ENCODE assay signal across 23 cellular contexts in genomic region chr13:75829874-75830273, GRCh38.
"Had no signal": no experiment of that assay in that cellular context is flagged by ENCODE, and none has a peak within 500 bp of the region (broad histone marks: within the 10 kb centered on the region; RNA-seq: fewer than 3 reads in every experiment).

No MANE protein-coding gene starts in this region.

- H3K4me1 Mint-ChIP-seq: activated B cell treated with CpG ODN at 0.5 μM for 24 hours; activated CD4-positive, alpha-beta T cell treated with anti-CD3 and anti-CD28 coated beads for 36 hours; activated naive CD4-positive, alpha-beta T cell treated with anti-CD3 and anti-CD28 coated beads, Interleukin-2, amount 10 ng/mL, durations not matched to agents 7 days and 5 days; activated naive CD8-positive, alpha-beta T cell treated with anti-CD3 and anti-CD28 coated beads, Interleukin-2, amount 50 U/mL, for 24 hours; brain; neural progenitor cell had no signal

- ATAC-seq: activated CD4-positive, alpha-beta T cell treated with anti-CD3 and anti-CD28 coated beads for 36 hours; activated naive CD8-positive, alpha-beta T cell treated with anti-CD3 and anti-CD28 coated beads, Interleukin-2, amount 50 U/mL, for 24 hours; left lobe of liver; naive thymus-derived CD4-positive, alpha-beta T cell had no signal

- H3K27me3 ChIP-seq: neural progenitor cell, vagina had no signal

- H3K4me3 ChIP-seq: lung, neural progenitor cell, thoracic aorta, vagina had no signal

- H3K36me3 ChIP-seq: neural progenitor cell, thoracic aorta, vagina had no signal

- H3K27ac Mint-ChIP-seq: activated B cell treated with CpG ODN at 0.5 μM for 24 hours; activated CD4-positive, alpha-beta memory T cell treated with anti-CD3 and anti-CD28 coated beads for 36 hours; activated CD4-positive, alpha-beta T cell treated with anti-CD3 and anti-CD28 coated beads for 36 hours; activated naive CD4-positive, alpha-beta T cell treated with anti-CD3 and anti-CD28 coated beads, Interleukin-2, amount 10 ng/mL, durations not matched to agents 7 days and 5 days; activated naive CD8-positive, alpha-beta T cell treated with anti-CD3 and anti-CD28 coated beads, Interleukin-2, amount 50 U/mL, for 24 hours; brain; neural progenitor cell; T-helper 1 cell treated with Interleukin-12 subunit alpha and Interleukin-12 subunit beta and Interleukin-4 antibody, amounts not matched to agents 30 μg/mL and 1 μg/mL, for 36 hours had no signal

- DNase-seq: activated B cell treated with CpG ODN at 0.5 μM for 24 hours; activated CD4-positive, alpha-beta memory T cell treated with anti-CD3 and anti-CD28 coated beads for 36 hours; activated CD4-positive, alpha-beta T cell treated with anti-CD3 and anti-CD28 coated beads for 36 hours; activated effector memory CD4-positive, alpha-beta T cell treated with anti-CD3 and anti-CD28 coated beads, Interleukin-2, amount 50 U/mL, for 16 hours; activated naive CD4-positive, alpha-beta T cell treated with anti-CD3 and anti-CD28 coated beads, Interleukin-2, amount 10 ng/mL, durations not matched to agents 7 days and 5 days; activated naive CD8-positive, alpha-beta T cell treated with anti-CD3 and anti-CD28 coated beads, Interleukin-2, amount 50 U/mL, for 24 hours; anterior cingulate cortex; central memory CD4-positive, alpha-beta T cell; dermis blood vessel endothelial cell; effector CD8-positive, alpha-beta T cell; kidney; naive thymus-derived CD4-positive, alpha-beta T cell; retina; stimulated activated CD4-positive, alpha-beta T cell treated with anti-CD3 and anti-CD28 coated beads, Interleukin-4, amount 100 ng/mL, for 24 hours; stimulated activated naive CD4-positive, alpha-beta T cell treated with Interleukin-2 at 50 U/mL for 16 hours had no signal

- H3K9me3 ChIP-seq: thoracic aorta, vagina had no signal

- H3K9me3 Mint-ChIP-seq: brain, neural progenitor cell, type B pancreatic cell had no signal

- H3K4me3 Mint-ChIP-seq: activated B cell treated with CpG ODN at 0.5 μM for 24 hours; activated CD4-positive, alpha-beta memory T cell treated with anti-CD3 and anti-CD28 coated beads for 36 hours; activated CD4-positive, alpha-beta T cell treated with anti-CD3 and anti-CD28 coated beads for 36 hours; activated naive CD4-positive, alpha-beta T cell treated with anti-CD3 and anti-CD28 coated beads, Interleukin-2, amount 10 ng/mL, durations not matched to agents 7 days and 5 days; activated naive CD8-positive, alpha-beta T cell treated with anti-CD3 and anti-CD28 coated beads, Interleukin-2, amount 50 U/mL, for 24 hours; brain; naive thymus-derived CD4-positive, alpha-beta T cell; neural progenitor cell; T-helper 1 cell treated with Interleukin-12 subunit alpha and Interleukin-12 subunit beta and Interleukin-4 antibody, amounts not matched to agents 30 μg/mL and 1 μg/mL, for 36 hours; type B pancreatic cell had no signal

- H3K27ac ChIP-seq: neural progenitor cell, thoracic aorta, vagina had no signal

- H3K36me3 Mint-ChIP-seq: brain, neural progenitor cell had no signal

- H3K4me1 ChIP-seq: neural progenitor cell, vagina had no signal

- H3K9ac ChIP-seq: neural progenitor cell had no signal

- H3K27me3 Mint-ChIP-seq: activated B cell treated with CpG ODN at 0.5 μM for 24 hours; activated CD4-positive, alpha-beta memory T cell treated with anti-CD3 and anti-CD28 coated beads for 36 hours; activated CD4-positive, alpha-beta T cell treated with anti-CD3 and anti-CD28 coated beads for 36 hours; activated naive CD4-positive, alpha-beta T cell treated with anti-CD3 and anti-CD28 coated beads, Interleukin-2, amount 10 ng/mL, durations not matched to agents 7 days and 5 days; activated naive CD8-positive, alpha-beta T cell treated with anti-CD3 and anti-CD28 coated beads, Interleukin-2, amount 50 U/mL, for 24 hours; brain; naive thymus-derived CD4-positive, alpha-beta T cell; type B pancreatic cell had no signal

- H2AFZ ChIP-seq: neural progenitor cell had no signal

- H3K4me2 ChIP-seq: neural progenitor cell had no signal
